ENCODE assay signal across 14 cellular contexts in genomic region chr1:234698624-234699023, GRCh38.
"Had no signal": no experiment of that assay in that cellular context is flagged by ENCODE, and none has a peak within 500 bp of the region (broad histone marks: within the 10 kb centered on the region; RNA-seq: fewer than 3 reads in every experiment).

No MANE protein-coding gene starts in this region.

- H3K9me3 ChIP-seq: ovary had no signal

- H3K4me3 ChIP-seq: ovary, skin epidermis had no signal

- H3K27ac ChIP-seq: ovary had no signal

- DNase-seq: activated CD4-positive, alpha-beta T cell treated with anti-CD3 and anti-CD28 coated beads, Interleukin-2, amount 10 ng/mL, durations not matched to agents 7 days and 5 days; activated naive CD4-positive, alpha-beta T cell treated with Interleukin-2 at 50 U/mL for 16 hours; anterior cingulate cortex; cortex of kidney; effector CD8-positive, alpha-beta T cell; foreskin fibroblast; kidney glomerular epithelial cell; ovary; stimulated activated CD4-positive, alpha-beta T cell treated with anti-CD3 and anti-CD28 coated beads, Interleukin-15, amount 100 ng/mL, for 24 hours; stimulated activated CD4-positive, alpha-beta T cell treated with anti-CD3 and anti-CD28 coated beads, Interleukin-4, amount 100 ng/mL, for 1 hour; stimulated activated naive CD4-positive, alpha-beta T cell treated with Interleukin-2 at 50 U/mL for 16 hours; substantia nigra; trophoblast cell had no signal

- H3K36me3 ChIP-seq: ovary had no signal

- H3K27me3 ChIP-seq: ovary had no signal
